Comparison of ENCODE assay signal across 22 cellular contexts in genomic region chr7:2151235-2151634, GRCh38.
A peak's percentile ranks its signal among the peaks of the same experiment; 100 is the strongest.
DNase-seq lines count a peak whose midpoint lies in the region; ATAC-seq and TF ChIP-seq lines count a peak whose summit lies in the region.
"Had no signal": no experiment of that assay in that cellular context is flagged by ENCODE, and none has a peak within 500 bp of the region (broad histone marks: within the 10 kb centered on the region; RNA-seq: fewer than 3 reads in every experiment).

No MANE protein-coding gene starts in this region.

- no peak for DNase-seq in Right ventricle myocardium inferior (ENCODE audit: missing footprints)
- DNase-seq in right atrium auricular region (ENCODE audit: low spot score): no peak
- peak in 3 of 10 donors; percentile 30 to 67 (median 53) for DNase-seq in dorsolateral prefrontal cortex
- DNase-seq in right lobe of liver: peak in 2 of 3 donors; percentile 13 to 40
- DNase-seq in GM20000 (ENCODE audit: low spot score): no peak
- DNase-seq in HFFc6: no peak
- DNase-seq in NCI-H2029 (lab: John Stamatoyannopoulos, UW): no peak
- DNase-seq: activated CD4-positive, alpha-beta T cell treated with anti-CD3 and anti-CD28 coated beads for 4 hours; activated effector memory CD4-positive, alpha-beta T cell treated with Interleukin-2 at 50 U/mL for 16 hours; adrenal gland; DND-41; effector CD8-positive, alpha-beta T cell; GOT3; NCI-H1105; sigmoid colon; stimulated activated CD4-positive, alpha-beta T cell treated with anti-CD3 and anti-CD28 coated beads, Interleukin-1b, Interleukin-23, amount 100 ng/mL, for 48 hours; stimulated activated naive CD8-positive, alpha-beta T cell treated with anti-CD3 and anti-CD28 coated beads, Interleukin-15, Interleukin-2, amounts not matched to agents 100 U/mL and 50 U/mL, for 24 hours; T1000 had no signal

- no peak overlapping the region for H3K4me3 Mint-ChIP-seq in HFFc6
- H3K4me3 Mint-ChIP-seq: type B pancreatic cell had no signal

- WGBS in right lobe of liver (ENCODE audit: insufficient coverage, low coverage, low lambda C conversion rate, missing lambda C conversion rate): 87% methylated on average over 6 of the region's 8 CpGs

- intact Hi-C loops in Right ventricle myocardium inferior (cut with DNase I): no loop called here
- intact Hi-C loops in dorsolateral prefrontal cortex (cut with DNase I): loop anchor here in 1 of 2 donors (10.0 kb wide), 1 partner anchor 46 kb away; no protein-coding TSS in a partner anchor
- intact Hi-C loops in right lobe of liver (cut with DNase I): no loop called here

- H3K4me1 Mint-ChIP-seq in HFFc6 (ENCODE audit: low read depth): no peaks in the 10 kb centered on the region; the same call in 1 of the 2 replicates

- H3K36me3 ChIP-seq in right atrium auricular region (peaks cover 3% of the 10 kb centered on the region), right lobe of liver (no peaks in the 10 kb centered on the region)
- H3K36me3 ChIP-seq: adrenal gland, cardiac muscle cell had no signal

- H3K27me3 Mint-ChIP-seq in HFFc6 (ENCODE audit: insufficient read depth): no peaks in the 10 kb centered on the region; the same call in none of the 2 replicates
- H3K27me3 Mint-ChIP-seq: type B pancreatic cell had no signal

- H3K27me3 ChIP-seq in right atrium auricular region (no peaks in the 10 kb centered on the region), dorsolateral prefrontal cortex (no peaks in the 10 kb centered on the region), right lobe of liver (no peaks in the 10 kb centered on the region)
- H3K27me3 ChIP-seq: adrenal gland, cardiac muscle cell, sigmoid colon had no signal

- H3K9me3 Mint-ChIP-seq in HFFc6: no peaks in the 10 kb centered on the region
- H3K9me3 Mint-ChIP-seq: type B pancreatic cell had no signal

- peak; percentile 74 for ATAC-seq in Right ventricle myocardium inferior
- ATAC-seq in right lobe of liver: no peak
- ATAC-seq: stimulated activated naive CD8-positive, alpha-beta T cell treated with anti-CD3 and anti-CD28 coated beads, Interleukin-15, Interleukin-2, amounts not matched to agents 100 U/mL and 50 U/mL, for 24 hours had no signal

- H3K9me3 ChIP-seq in right atrium auricular region: no peaks in the 10 kb centered on the region
- no peaks in the 10 kb centered on the region for H3K9me3 ChIP-seq in right lobe of liver
- H3K9me3 ChIP-seq: adrenal gland, sigmoid colon had no signal

- no peak for TF ChIP-seq POLR2A in right lobe of liver (IDR thresholded peaks at IDR 0.05)

- H3K27ac Mint-ChIP-seq in HFFc6: no peak overlapping the region
- H3K27ac Mint-ChIP-seq: type B pancreatic cell had no signal

- H3K4me1 ChIP-seq in right atrium auricular region: no peaks in the 10 kb centered on the region
- no peaks in the 10 kb centered on the region for H3K4me1 ChIP-seq in right lobe of liver

- H3K4me3 ChIP-seq in right atrium auricular region (no peak overlapping the region), dorsolateral prefrontal cortex (no peak overlapping the region), right lobe of liver (no peak overlapping the region)
- H3K4me3 ChIP-seq: adrenal gland, cardiac muscle cell, sigmoid colon, SK-N-MC had no signal

- H3K27ac ChIP-seq in right atrium auricular region: no peak overlapping the region
- H3K27ac ChIP-seq in dorsolateral prefrontal cortex: peak overlapping the region in 55 of 59 donors; percentile 0 to 90 (median 69)
- no peak overlapping the region for H3K27ac ChIP-seq in right lobe of liver
- H3K27ac ChIP-seq in temporal lobe (ENCODE audit: low read depth, low read length): peak overlapping the region; percentile 55
- H3K27ac ChIP-seq: adrenal gland, cardiac muscle cell, sigmoid colon, SK-N-MC had no signal

- TF ChIP-seq CTCF in right atrium auricular region (IDR thresholded peaks at IDR 0.05) (no peak), dorsolateral prefrontal cortex (IDR thresholded peaks at IDR 0.05 in 54 of 56, conservative IDR thresholded peaks at IDR 0.05 in 2 of 56; ENCODE audit: low read depth in 1 of 56, partially characterized antibody in 56 of 56) (peak in 8 of 56 donors; percentile 9 to 43 (median 23)), right lobe of liver (IDR thresholded peaks at IDR 0.05) (no peak), GM20000 (IDR thresholded peaks at IDR 0.05; ENCODE audit: extremely low read depth, missing control alignments) (no peak), HFFc6 (IDR thresholded peaks at IDR 0.05) (no peak)

- H3K36me3 Mint-ChIP-seq in HFFc6 (ENCODE audit: low read depth): peaks cover 12% of the 10 kb centered on the region

Comparison
In these comparisons a context has a peak if more than half of its experiments do, and no peak if none do; other contexts are left out.
1. DNase-seq: peak in right lobe of liver (2 of 3); none in Right ventricle myocardium inferior (single experiment), right atrium auricular region (single experiment), GM20000 (single experiment), HFFc6 (single experiment) and NCI-H2029 (single experiment).
2. H3K27ac ChIP-seq: peak in dorsolateral prefrontal cortex (55 of 59) and temporal lobe (single experiment); none in right atrium auricular region (0 of 2) and right lobe of liver (0 of 3).